Comparison of ENCODE assay signal across 1 cellular context in the genomic region with DNA sequence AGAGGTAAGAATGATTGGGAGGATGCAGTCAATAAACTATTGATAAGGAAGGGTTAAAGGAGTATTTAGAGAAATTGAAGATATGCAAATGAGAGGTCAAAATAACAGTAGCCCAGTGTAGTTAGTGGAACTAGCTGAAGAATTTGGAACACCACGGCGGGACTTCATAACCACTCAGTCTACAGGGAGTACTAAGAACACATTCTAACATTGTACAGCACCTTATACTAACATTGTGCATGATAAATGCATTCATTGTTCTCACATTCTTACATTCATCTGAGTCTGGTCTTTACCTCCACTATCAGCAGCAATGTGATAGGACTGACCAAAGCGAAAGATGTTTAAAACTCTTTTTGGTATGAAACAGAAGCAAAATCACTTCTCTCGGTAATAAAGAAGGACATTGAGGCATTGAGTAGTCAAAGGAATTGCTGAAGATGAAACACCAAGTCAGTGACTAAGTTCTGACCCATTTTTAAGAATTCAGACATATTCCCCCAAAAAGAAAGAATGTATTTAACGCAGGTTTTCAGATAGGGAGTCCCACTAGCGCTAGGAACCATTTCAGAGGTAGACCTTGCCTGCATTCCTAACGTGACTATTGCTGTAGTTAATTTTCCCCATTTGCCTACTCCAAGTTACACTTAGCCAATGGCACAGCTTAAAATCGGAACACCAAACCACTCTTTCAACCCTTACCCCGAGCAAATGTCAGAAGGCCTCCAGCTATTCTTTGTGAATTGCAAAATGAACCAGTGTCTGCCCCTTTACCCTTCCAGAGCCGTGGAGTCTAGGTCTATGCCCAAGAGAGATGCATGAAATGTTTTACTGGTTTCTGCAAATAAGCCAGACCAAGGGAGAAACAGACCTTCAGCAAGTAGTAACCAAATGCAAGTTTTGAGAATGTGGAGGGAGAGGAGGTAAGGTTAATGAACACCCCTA.
A peak's percentile ranks its signal among the peaks of the same experiment; 100 is the strongest.
TF ChIP-seq lines count a peak whose summit lies in the region.

No MANE protein-coding gene starts in this region.

TF ChIP-seq in HepG2, 621 proteins besides CTCF, POLR2A, EP300 and RAD21 (continued from another document):
- TF ChIP-seq PHF5A (CRISPR knock-in tag; IDR thresholded peaks at IDR 0.05; ENCODE audit: low read depth, unreplicated experiment) (no peak), HMG20A (CRISPR knock-in tag; IDR thresholded peaks at IDR 0.05; ENCODE audit: borderline replicate concordance) (no peak), RFXAP (CRISPR knock-in tag; IDR thresholded peaks at IDR 0.05; ENCODE audit: borderline replicate concordance) (no peak), NR3C1 (CRISPR knock-in tag; IDR thresholded peaks at IDR 0.05) (no peak), ASH2L (IDR thresholded peaks at IDR 0.05; ENCODE audit: insufficient read length, low read depth, low read length) (peak; percentile 70), ZSCAN29 (CRISPR knock-in tag; conservative IDR thresholded peaks at IDR 0.05) (no peak), RBFOX2 (IDR thresholded peaks at IDR 0.05; ENCODE audit: low read depth, low read length) (peak; percentile 90), ZNF615 (CRISPR knock-in tag; IDR thresholded peaks at IDR 0.05; ENCODE audit: borderline replicate concordance) (no peak), ZNF430 (CRISPR knock-in tag; IDR thresholded peaks at IDR 0.05) (0 out of 2 replicates have a peak, but pooled peaks have one; percentile 42), MEIS1 (CRISPR knock-in tag; IDR thresholded peaks at IDR 0.05; ENCODE audit: borderline replicate concordance) (no peak), HNRNPLL (IDR thresholded peaks at IDR 0.05; ENCODE audit: low read depth, low read length, poor library complexity, severe bottlenecking) (peak; percentile 45), SP2 (CRISPR knock-in tag; IDR thresholded peaks at IDR 0.05) (0 out of 2 replicates have a peak, but pooled peaks have one; percentile 29), DNMT3B (CRISPR knock-in tag; conservative IDR thresholded peaks at IDR 0.05) (peak; percentile 76; the same call in 1 of the 2 replicates), FLYWCH1 (CRISPR knock-in tag; IDR thresholded peaks at IDR 0.05) (no peak), PAX8 (CRISPR knock-in tag; IDR thresholded peaks at IDR 0.05; ENCODE audit: borderline replicate concordance) (no peak), POLR2G (IDR thresholded peaks at IDR 0.05; ENCODE audit: low read depth, low read length) (peak; percentile 66), ZNF331 (CRISPR knock-in tag; IDR thresholded peaks at IDR 0.05) (peak; percentile 4; the same call in 1 of the 2 replicates), NAIF1 (CRISPR knock-in tag; IDR thresholded peaks at IDR 0.05; ENCODE audit: borderline replicate concordance) (0 out of 2 replicates have a peak, but pooled peaks have one; percentile 55), SSRP1 (CRISPR knock-in tag; IDR thresholded peaks at IDR 0.05) (peak; percentile 96), SMARCE1 (IDR thresholded peaks at IDR 0.05; ENCODE audit: borderline replicate concordance) (no peak), SOX5 (CRISPR knock-in tag; IDR thresholded peaks at IDR 0.05; ENCODE audit: borderline replicate concordance) (no peak), ZNF607 (CRISPR knock-in tag; IDR thresholded peaks at IDR 0.05; ENCODE audit: borderline replicate concordance) (peak; percentile 76; the same call in 1 of the 2 replicates), MATR3 (CRISPR knock-in tag; IDR thresholded peaks at IDR 0.05) (no peak), REPIN1 (CRISPR knock-in tag; IDR thresholded peaks at IDR 0.05; ENCODE audit: borderline replicate concordance, low read depth) (0 out of 2 replicates have a peak, but pooled peaks have one; percentile 2), KLF9 (CRISPR knock-in tag; IDR thresholded peaks at IDR 0.05; ENCODE audit: low read depth) (no peak), ZNF747 (CRISPR knock-in tag; IDR thresholded peaks at IDR 0.05; ENCODE audit: borderline replicate concordance) (no peak), ZFP37 (CRISPR knock-in tag; IDR thresholded peaks at IDR 0.05; ENCODE audit: borderline replicate concordance) (no peak), TP53 (CRISPR knock-in tag; conservative IDR thresholded peaks at IDR 0.05) (no peak), ZNF367 (CRISPR knock-in tag; IDR thresholded peaks at IDR 0.05; ENCODE audit: borderline replicate concordance) (no peak), SOX13 (IDR thresholded peaks at IDR 0.05) (no peak), SOX13 (CRISPR knock-in tag; conservative IDR thresholded peaks at IDR 0.05 in 1 of 2, IDR thresholded peaks at IDR 0.05 in 1 of 2) (peak in 1 of 2 experiments; percentile 47; a peak in 1 of 4 replicates), POGZ (CRISPR knock-in tag; IDR thresholded peaks at IDR 0.05) (no peak), ZC3H4 (CRISPR knock-in tag; IDR thresholded peaks at IDR 0.05; ENCODE audit: borderline replicate concordance) (peak; percentile 82), GATAD1 (CRISPR knock-in tag; IDR thresholded peaks at IDR 0.05) (0 out of 2 replicates have a peak, but pooled peaks have one; percentile 10), NKX3-1 (CRISPR knock-in tag; IDR thresholded peaks at IDR 0.05) (no peak), HNRNPUL1 (IDR thresholded peaks at IDR 0.05; ENCODE audit: low read depth, low read length) (0 out of 2 replicates have a peak, but pooled peaks have one; percentile 29), ARNT2 (CRISPR knock-in tag; IDR thresholded peaks at IDR 0.05; ENCODE audit: low read depth) (no peak), SRY (CRISPR knock-in tag; IDR thresholded peaks at IDR 0.05) (no peak), NFYB (CRISPR knock-in tag; IDR thresholded peaks at IDR 0.05) (no peak), BRD4 (CRISPR knock-in tag; IDR thresholded peaks at IDR 0.05) (no peak; the same call in 1 of the 2 replicates), STAG1 (CRISPR knock-in tag; IDR thresholded peaks at IDR 0.05) (0 out of 2 replicates have a peak, but pooled peaks have one; percentile 2), PHF8 (CRISPR knock-in tag; IDR thresholded peaks at IDR 0.05) (peak; percentile 10; the same call in 1 of the 2 replicates), RBM22 (optimal IDR thresholded peaks at IDR 0.05; ENCODE audit: low read length) (peak; percentile 75)
- TF ChIP-seq, protein P1, sequence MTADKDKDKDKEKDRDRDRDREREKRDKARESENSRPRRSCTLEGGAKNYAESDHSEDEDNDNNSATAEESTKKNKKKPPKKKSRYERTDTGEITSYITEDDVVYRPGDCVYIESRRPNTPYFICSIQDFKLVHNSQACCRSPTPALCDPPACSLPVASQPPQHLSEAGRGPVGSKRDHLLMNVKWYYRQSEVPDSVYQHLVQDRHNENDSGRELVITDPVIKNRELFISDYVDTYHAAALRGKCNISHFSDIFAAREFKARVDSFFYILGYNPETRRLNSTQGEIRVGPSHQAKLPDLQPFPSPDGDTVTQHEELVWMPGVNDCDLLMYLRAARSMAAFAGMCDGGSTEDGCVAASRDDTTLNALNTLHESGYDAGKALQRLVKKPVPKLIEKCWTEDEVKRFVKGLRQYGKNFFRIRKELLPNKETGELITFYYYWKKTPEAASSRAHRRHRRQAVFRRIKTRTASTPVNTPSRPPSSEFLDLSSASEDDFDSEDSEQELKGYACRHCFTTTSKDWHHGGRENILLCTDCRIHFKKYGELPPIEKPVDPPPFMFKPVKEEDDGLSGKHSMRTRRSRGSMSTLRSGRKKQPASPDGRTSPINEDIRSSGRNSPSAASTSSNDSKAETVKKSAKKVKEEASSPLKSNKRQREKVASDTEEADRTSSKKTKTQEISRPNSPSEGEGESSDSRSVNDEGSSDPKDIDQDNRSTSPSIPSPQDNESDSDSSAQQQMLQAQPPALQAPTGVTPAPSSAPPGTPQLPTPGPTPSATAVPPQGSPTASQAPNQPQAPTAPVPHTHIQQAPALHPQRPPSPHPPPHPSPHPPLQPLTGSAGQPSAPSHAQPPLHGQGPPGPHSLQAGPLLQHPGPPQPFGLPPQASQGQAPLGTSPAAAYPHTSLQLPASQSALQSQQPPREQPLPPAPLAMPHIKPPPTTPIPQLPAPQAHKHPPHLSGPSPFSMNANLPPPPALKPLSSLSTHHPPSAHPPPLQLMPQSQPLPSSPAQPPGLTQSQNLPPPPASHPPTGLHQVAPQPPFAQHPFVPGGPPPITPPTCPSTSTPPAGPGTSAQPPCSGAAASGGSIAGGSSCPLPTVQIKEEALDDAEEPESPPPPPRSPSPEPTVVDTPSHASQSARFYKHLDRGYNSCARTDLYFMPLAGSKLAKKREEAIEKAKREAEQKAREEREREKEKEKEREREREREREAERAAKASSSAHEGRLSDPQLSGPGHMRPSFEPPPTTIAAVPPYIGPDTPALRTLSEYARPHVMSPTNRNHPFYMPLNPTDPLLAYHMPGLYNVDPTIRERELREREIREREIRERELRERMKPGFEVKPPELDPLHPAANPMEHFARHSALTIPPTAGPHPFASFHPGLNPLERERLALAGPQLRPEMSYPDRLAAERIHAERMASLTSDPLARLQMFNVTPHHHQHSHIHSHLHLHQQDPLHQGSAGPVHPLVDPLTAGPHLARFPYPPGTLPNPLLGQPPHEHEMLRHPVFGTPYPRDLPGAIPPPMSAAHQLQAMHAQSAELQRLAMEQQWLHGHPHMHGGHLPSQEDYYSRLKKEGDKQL (CRISPR knock-in tag; IDR thresholded peaks at IDR 0.05; ENCODE audit: low read depth) = no peak
- TF ChIP-seq, protein P2, sequence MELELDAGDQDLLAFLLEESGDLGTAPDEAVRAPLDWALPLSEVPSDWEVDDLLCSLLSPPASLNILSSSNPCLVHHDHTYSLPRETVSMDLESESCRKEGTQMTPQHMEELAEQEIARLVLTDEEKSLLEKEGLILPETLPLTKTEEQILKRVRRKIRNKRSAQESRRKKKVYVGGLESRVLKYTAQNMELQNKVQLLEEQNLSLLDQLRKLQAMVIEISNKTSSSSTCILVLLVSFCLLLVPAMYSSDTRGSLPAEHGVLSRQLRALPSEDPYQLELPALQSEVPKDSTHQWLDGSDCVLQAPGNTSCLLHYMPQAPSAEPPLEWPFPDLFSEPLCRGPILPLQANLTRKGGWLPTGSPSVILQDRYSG (CRISPR knock-in tag; IDR thresholded peaks at IDR 0.05) = 0 out of 2 replicates have a peak, but pooled peaks have one; percentile 29
- TF ChIP-seq, protein P3, sequence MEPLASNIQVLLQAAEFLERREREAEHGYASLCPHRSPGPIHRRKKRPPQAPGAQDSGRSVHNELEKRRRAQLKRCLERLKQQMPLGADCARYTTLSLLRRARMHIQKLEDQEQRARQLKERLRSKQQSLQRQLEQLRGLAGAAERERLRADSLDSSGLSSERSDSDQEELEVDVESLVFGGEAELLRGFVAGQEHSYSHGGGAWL (CRISPR knock-in tag; IDR thresholded peaks at IDR 0.05) = no peak
- TF ChIP-seq, protein P4, sequence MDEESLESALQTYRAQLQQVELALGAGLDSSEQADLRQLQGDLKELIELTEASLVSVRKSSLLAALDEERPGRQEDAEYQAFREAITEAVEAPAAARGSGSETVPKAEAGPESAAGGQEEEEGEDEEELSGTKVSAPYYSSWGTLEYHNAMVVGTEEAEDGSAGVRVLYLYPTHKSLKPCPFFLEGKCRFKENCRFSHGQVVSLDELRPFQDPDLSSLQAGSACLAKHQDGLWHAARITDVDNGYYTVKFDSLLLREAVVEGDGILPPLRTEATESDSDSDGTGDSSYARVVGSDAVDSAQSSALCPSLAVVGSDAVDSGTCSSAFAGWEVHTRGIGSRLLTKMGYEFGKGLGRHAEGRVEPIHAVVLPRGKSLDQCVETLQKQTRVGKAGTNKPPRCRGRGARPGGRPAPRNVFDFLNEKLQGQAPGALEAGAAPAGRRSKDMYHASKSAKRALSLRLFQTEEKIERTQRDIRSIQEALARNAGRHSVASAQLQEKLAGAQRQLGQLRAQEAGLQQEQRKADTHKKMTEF (CRISPR knock-in tag; IDR thresholded peaks at IDR 0.05) = peak; percentile 28; the same call in 1 of the 2 replicates
- TF ChIP-seq, protein P5, sequence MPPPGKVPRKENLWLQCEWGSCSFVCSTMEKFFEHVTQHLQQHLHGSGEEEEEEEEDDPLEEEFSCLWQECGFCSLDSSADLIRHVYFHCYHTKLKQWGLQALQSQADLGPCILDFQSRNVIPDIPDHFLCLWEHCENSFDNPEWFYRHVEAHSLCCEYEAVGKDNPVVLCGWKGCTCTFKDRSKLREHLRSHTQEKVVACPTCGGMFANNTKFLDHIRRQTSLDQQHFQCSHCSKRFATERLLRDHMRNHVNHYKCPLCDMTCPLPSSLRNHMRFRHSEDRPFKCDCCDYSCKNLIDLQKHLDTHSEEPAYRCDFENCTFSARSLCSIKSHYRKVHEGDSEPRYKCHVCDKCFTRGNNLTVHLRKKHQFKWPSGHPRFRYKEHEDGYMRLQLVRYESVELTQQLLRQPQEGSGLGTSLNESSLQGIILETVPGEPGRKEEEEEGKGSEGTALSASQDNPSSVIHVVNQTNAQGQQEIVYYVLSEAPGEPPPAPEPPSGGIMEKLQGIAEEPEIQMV (CRISPR knock-in tag; IDR thresholded peaks at IDR 0.05; ENCODE audit: low read depth) = no peak
- TF ChIP-seq, protein P6, sequence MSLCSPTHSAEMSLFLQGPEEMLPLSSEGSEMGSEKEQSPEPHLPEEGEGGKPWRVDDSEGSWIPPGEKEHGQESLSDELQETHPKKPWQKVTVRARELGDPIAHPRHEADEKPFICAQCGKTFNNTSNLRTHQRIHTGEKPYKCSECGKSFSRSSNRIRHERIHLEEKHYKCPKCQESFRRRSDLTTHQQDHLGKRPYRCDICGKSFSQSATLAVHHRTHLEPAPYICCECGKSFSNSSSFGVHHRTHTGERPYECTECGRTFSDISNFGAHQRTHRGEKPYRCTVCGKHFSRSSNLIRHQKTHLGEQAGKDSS (CRISPR knock-in tag; IDR thresholded peaks at IDR 0.05; ENCODE audit: borderline replicate concordance, low read depth) = no peak
